8 cellular contexts compared by ENCODE assay signal in genomic region chr12:53726342-53726741, GRCh38. TPM values are rescaled to one million over a fixed set of nuclear protein-coding genes. Genes with fewer than 3 reads are reported as not detected.
DNase-seq lines count a peak whose midpoint lies in the region; ATAC-seq, FAIRE-seq and TF ChIP-seq lines count a peak whose summit lies in the region.

No MANE protein-coding gene starts in this region.

- H3K36me3 ChIP-seq in tibial artery: peaks cover 34 to 38% (median 35%) of the 10 kb centered on the region in 3 donors

- H3K27ac ChIP-seq in tibial artery: peak overlapping the region; percentile 81 to 84

- peaks cover 0 to 32% (median 21%) of the 10 kb centered on the region in 4 donors for H3K4me1 ChIP-seq in tibial artery

- intact Hi-C loops in activated T-helper 1 cell treated with anti-CD3 and anti-CD28 coated beads, Interleukin-12 subunit alpha, Interleukin-12 subunit beta, Interleukin-2, Interleukin-4 antibody, amounts not matched to agents 30 ng/mL and 10 ng/mL and 1 ng/mL, durations not matched to agents 14 hours and 24 hours and 36 hours (cut with micrococcal nuclease): loop anchor here (2.0 to 5.0 kb wide), 4 partner anchors 346 to 1990 kb away; partner anchors contain the start of genes AAAS, BLOC1S1 and SP1
- intact Hi-C loops in tibial artery (cut with DNase I; ENCODE audit: low total_unique reads): no loop called here

- no peak for FAIRE-seq in GM19239 (lab: Jason Lieb, UNC)

- H3K36me3 Mint-ChIP-seq in activated T-cell treated with anti-CD3 and anti-CD28 coated beads, Interleukin-2, amount 50 U/mL, for 4 hours (ENCODE audit: insufficient read depth): peaks cover 28% of the 10 kb centered on the region
- H3K36me3 Mint-ChIP-seq in activated T-helper 1 cell treated with anti-CD3 and anti-CD28 coated beads, Interleukin-12 subunit alpha, Interleukin-12 subunit beta, Interleukin-2, Interleukin-4 antibody, amounts not matched to agents 30 ng/mL and 10 ng/mL and 1 ng/mL, durations not matched to agents 14 hours and 24 hours and 36 hours (ENCODE audit: low read depth): peaks cover 26% of the 10 kb centered on the region

- no peaks in the 10 kb centered on the region for H3K9me3 ChIP-seq in tibial artery

- ATAC-seq in activated T-cell treated with anti-CD3 and anti-CD28 coated beads, Interleukin-2, amount 50 U/mL, for 4 hours: no peak

- peak overlapping the region; percentile 84 for H3K4me3 Mint-ChIP-seq in activated T-cell treated with anti-CD3 and anti-CD28 coated beads, Interleukin-2, amount 50 U/mL, for 4 hours
- H3K4me3 Mint-ChIP-seq in activated T-helper 1 cell treated with anti-CD3 and anti-CD28 coated beads, Interleukin-12 subunit alpha, Interleukin-12 subunit beta, Interleukin-2, Interleukin-4 antibody, amounts not matched to agents 30 ng/mL and 10 ng/mL and 1 ng/mL, durations not matched to agents 14 hours and 24 hours and 36 hours: peak overlapping the region; percentile 92

- no peak for DNase-seq in activated T-cell treated with anti-CD3 and anti-CD28 coated beads, Interleukin-2, amount 50 U/mL, for 4 hours
- DNase-seq in activated T-cell treated with anti-CD3 and anti-CD28 coated beads for 4 hours (no peak), kidney glomerular epithelial cell (lab: John Stamatoyannopoulos, UW) (peak; percentile 10), tibial artery (no peak), Kasumi-1 (lab: John Stamatoyannopoulos, UW) (no peak), GM03348 (ENCODE audit: low spot score) (no peak), GM19239 (ENCODE audit: insufficient read length, low spot score) (no peak)
- DNase-seq in activated T-helper 1 cell treated with anti-CD3 and anti-CD28 coated beads, Interleukin-12 subunit alpha, Interleukin-12 subunit beta, Interleukin-2, Interleukin-4 antibody, amounts not matched to agents 30 ng/mL and 10 ng/mL and 1 ng/mL, durations not matched to agents 14 hours and 24 hours and 36 hours (ENCODE audit: low spot score): no peak

- H3K4me3 ChIP-seq in tibial artery: peak overlapping the region; percentile 66 to 69

- H3K27me3 ChIP-seq in tibial artery: no peaks in the 10 kb centered on the region

- no peak for TF ChIP-seq CTCF in tibial artery (IDR thresholded peaks at IDR 0.05)

- peaks cover 25% of the 10 kb centered on the region for H3K4me1 Mint-ChIP-seq in activated T-cell treated with anti-CD3 and anti-CD28 coated beads, Interleukin-2, amount 50 U/mL, for 4 hours (ENCODE audit: low read depth)
- H3K4me1 Mint-ChIP-seq in activated T-helper 1 cell treated with anti-CD3 and anti-CD28 coated beads, Interleukin-12 subunit alpha, Interleukin-12 subunit beta, Interleukin-2, Interleukin-4 antibody, amounts not matched to agents 30 ng/mL and 10 ng/mL and 1 ng/mL, durations not matched to agents 14 hours and 24 hours and 36 hours (ENCODE audit: low read depth): peaks cover 26% of the 10 kb centered on the region

- H3K27me3 Mint-ChIP-seq in activated T-cell treated with anti-CD3 and anti-CD28 coated beads, Interleukin-2, amount 50 U/mL, for 4 hours (ENCODE audit: low read depth): no peaks in the 10 kb centered on the region
- H3K27me3 Mint-ChIP-seq in activated T-helper 1 cell treated with anti-CD3 and anti-CD28 coated beads, Interleukin-12 subunit alpha, Interleukin-12 subunit beta, Interleukin-2, Interleukin-4 antibody, amounts not matched to agents 30 ng/mL and 10 ng/mL and 1 ng/mL, durations not matched to agents 14 hours and 24 hours and 36 hours (ENCODE audit: insufficient read depth): no peaks in the 10 kb centered on the region

- H3K27ac Mint-ChIP-seq in activated T-helper 1 cell treated with anti-CD3 and anti-CD28 coated beads, Interleukin-12 subunit alpha, Interleukin-12 subunit beta, Interleukin-2, Interleukin-4 antibody, amounts not matched to agents 30 ng/mL and 10 ng/mL and 1 ng/mL, durations not matched to agents 14 hours and 24 hours and 36 hours: peak overlapping the region; percentile 42

- no peaks in the 10 kb centered on the region for H3K9me3 Mint-ChIP-seq in activated T-cell treated with anti-CD3 and anti-CD28 coated beads, Interleukin-2, amount 50 U/mL, for 4 hours
- no peaks in the 10 kb centered on the region for H3K9me3 Mint-ChIP-seq in activated T-helper 1 cell treated with anti-CD3 and anti-CD28 coated beads, Interleukin-12 subunit alpha, Interleukin-12 subunit beta, Interleukin-2, Interleukin-4 antibody, amounts not matched to agents 30 ng/mL and 10 ng/mL and 1 ng/mL, durations not matched to agents 14 hours and 24 hours and 36 hours

RNA-seq across cellular contexts. Expression of gene CALCOCO1, which starts 0.9 kb away (rescaled TPM):
- 1 to 10 TPM; 2.6 to 9.9 (median 7.1) TPM for total RNA-seq in activated T-cell treated with anti-CD3 and anti-CD28 coated beads, Interleukin-2, amount 50 U/mL, for 4 hours
- total RNA-seq in activated T-helper 1 cell treated with anti-CD3 and anti-CD28 coated beads, Interleukin-12 subunit alpha, Interleukin-12 subunit beta, Interleukin-2, Interleukin-4 antibody, amounts not matched to agents 30 ng/mL and 10 ng/mL and 1 ng/mL, durations not matched to agents 14 hours and 24 hours and 36 hours: 17.4 and 19.2 TPM in 2 replicates

RNA-seq across cellular contexts. Expression of gene CISTR, which starts 25.4 kb away (rescaled TPM):
- total RNA-seq in activated T-cell treated with anti-CD3 and anti-CD28 coated beads, Interleukin-2, amount 50 U/mL, for 4 hours: not detected
- not detected in 2 replicates for total RNA-seq in activated T-helper 1 cell treated with anti-CD3 and anti-CD28 coated beads, Interleukin-12 subunit alpha, Interleukin-12 subunit beta, Interleukin-2, Interleukin-4 antibody, amounts not matched to agents 30 ng/mL and 10 ng/mL and 1 ng/mL, durations not matched to agents 14 hours and 24 hours and 36 hours

RNA-seq across cellular contexts. Expression of gene ATP5MC2, which starts 50.5 kb away (rescaled TPM):
- 100 to 1,000 TPM; 338 to 364 (median 342) TPM for total RNA-seq in activated T-cell treated with anti-CD3 and anti-CD28 coated beads, Interleukin-2, amount 50 U/mL, for 4 hours
- total RNA-seq in activated T-helper 1 cell treated with anti-CD3 and anti-CD28 coated beads, Interleukin-12 subunit alpha, Interleukin-12 subunit beta, Interleukin-2, Interleukin-4 antibody, amounts not matched to agents 30 ng/mL and 10 ng/mL and 1 ng/mL, durations not matched to agents 14 hours and 24 hours and 36 hours: 363 and 383 TPM in 2 replicates
